In the genomic region with DNA sequence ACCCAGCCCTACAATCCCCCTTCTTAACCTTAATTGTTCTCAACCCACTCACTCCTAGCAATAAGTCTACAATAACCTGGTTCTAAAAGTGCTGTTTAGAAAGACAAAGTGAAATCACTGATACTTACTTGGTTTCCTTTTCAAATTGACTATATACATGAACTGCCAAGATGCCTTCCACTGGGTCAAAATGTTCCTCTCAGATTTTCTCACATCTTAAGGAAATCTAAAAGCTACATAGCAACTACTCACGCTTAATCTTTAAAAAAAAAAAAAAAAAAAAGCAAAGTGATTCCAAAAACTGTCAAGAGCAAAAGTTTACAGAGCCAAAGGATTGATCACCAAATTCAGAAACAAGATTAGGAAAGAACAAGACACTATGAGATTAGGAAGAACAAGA, we compare ENCODE assay signal across 1 cellular context.
TF ChIP-seq lines count a peak whose summit lies in the region.

No MANE protein-coding gene starts in this region.

TF ChIP-seq in HCT116, 20 proteins besides CTCF, POLR2A, EP300 and RAD21 (continued from another document):
- TF ChIP-seq, protein P1, sequence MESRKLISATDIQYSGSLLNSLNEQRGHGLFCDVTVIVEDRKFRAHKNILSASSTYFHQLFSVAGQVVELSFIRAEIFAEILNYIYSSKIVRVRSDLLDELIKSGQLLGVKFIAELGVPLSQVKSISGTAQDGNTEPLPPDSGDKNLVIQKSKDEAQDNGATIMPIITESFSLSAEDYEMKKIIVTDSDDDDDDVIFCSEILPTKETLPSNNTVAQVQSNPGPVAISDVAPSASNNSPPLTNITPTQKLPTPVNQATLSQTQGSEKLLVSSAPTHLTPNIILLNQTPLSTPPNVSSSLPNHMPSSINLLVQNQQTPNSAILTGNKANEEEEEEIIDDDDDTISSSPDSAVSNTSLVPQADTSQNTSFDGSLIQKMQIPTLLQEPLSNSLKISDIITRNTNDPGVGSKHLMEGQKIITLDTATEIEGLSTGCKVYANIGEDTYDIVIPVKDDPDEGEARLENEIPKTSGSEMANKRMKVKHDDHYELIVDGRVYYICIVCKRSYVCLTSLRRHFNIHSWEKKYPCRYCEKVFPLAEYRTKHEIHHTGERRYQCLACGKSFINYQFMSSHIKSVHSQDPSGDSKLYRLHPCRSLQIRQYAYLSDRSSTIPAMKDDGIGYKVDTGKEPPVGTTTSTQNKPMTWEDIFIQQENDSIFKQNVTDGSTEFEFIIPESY (IDR thresholded peaks at IDR 0.05; ENCODE audit: extremely low read depth, insufficient replicate concordance, low read length): no peak
- TF ChIP-seq FOSL1 (IDR thresholded peaks at IDR 0.05; ENCODE audit: low read depth) (no peak), SRF (IDR thresholded peaks at IDR 0.05; ENCODE audit: low read depth) (no peak), EGR1 (IDR thresholded peaks at IDR 0.05; ENCODE audit: low read depth) (no peak), EZH2 (IDR thresholded peaks at IDR 0.05) (no peak), ZNF274 (IDR thresholded peaks at IDR 0.05; ENCODE audit: low read depth, low read length) (no peak), CBX3 (IDR thresholded peaks at IDR 0.05; ENCODE audit: low read depth) (no peak), ZFX (IDR thresholded peaks at IDR 0.05) (no peak), YY1 (IDR thresholded peaks at IDR 0.05; ENCODE audit: extremely low read depth, insufficient replicate concordance, low read depth, low read length) (no peak)
- TF ChIP-seq, protein P2, sequence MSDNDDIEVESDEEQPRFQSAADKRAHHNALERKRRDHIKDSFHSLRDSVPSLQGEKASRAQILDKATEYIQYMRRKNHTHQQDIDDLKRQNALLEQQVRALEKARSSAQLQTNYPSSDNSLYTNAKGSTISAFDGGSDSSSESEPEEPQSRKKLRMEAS (IDR thresholded peaks at IDR 0.05): no peak
- TF ChIP-seq, protein P3, sequence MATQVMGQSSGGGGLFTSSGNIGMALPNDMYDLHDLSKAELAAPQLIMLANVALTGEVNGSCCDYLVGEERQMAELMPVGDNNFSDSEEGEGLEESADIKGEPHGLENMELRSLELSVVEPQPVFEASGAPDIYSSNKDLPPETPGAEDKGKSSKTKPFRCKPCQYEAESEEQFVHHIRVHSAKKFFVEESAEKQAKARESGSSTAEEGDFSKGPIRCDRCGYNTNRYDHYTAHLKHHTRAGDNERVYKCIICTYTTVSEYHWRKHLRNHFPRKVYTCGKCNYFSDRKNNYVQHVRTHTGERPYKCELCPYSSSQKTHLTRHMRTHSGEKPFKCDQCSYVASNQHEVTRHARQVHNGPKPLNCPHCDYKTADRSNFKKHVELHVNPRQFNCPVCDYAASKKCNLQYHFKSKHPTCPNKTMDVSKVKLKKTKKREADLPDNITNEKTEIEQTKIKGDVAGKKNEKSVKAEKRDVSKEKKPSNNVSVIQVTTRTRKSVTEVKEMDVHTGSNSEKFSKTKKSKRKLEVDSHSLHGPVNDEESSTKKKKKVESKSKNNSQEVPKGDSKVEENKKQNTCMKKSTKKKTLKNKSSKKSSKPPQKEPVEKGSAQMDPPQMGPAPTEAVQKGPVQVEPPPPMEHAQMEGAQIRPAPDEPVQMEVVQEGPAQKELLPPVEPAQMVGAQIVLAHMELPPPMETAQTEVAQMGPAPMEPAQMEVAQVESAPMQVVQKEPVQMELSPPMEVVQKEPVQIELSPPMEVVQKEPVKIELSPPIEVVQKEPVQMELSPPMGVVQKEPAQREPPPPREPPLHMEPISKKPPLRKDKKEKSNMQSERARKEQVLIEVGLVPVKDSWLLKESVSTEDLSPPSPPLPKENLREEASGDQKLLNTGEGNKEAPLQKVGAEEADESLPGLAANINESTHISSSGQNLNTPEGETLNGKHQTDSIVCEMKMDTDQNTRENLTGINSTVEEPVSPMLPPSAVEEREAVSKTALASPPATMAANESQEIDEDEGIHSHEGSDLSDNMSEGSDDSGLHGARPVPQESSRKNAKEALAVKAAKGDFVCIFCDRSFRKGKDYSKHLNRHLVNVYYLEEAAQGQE (IDR thresholded peaks at IDR 0.05; ENCODE audit: low read depth): no peak
- TF ChIP-seq, protein P4, sequence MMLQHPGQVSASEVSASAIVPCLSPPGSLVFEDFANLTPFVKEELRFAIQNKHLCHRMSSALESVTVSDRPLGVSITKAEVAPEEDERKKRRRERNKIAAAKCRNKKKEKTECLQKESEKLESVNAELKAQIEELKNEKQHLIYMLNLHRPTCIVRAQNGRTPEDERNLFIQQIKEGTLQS (IDR thresholded peaks at IDR 0.05): no peak
